Comparison of ENCODE assay signal across 12 cellular contexts in genomic region chr3:47113669-47114365, GRCh38. TPM values are rescaled to one million over a fixed set of nuclear protein-coding genes. Genes with fewer than 3 reads are reported as not detected.
DNase-seq lines count a peak whose midpoint lies in the region; ATAC-seq, FAIRE-seq and TF ChIP-seq lines count a peak whose summit lies in the region.
"Had no signal": no experiment of that assay in that cellular context is flagged by ENCODE, and none has a peak within 500 bp of the region (broad histone marks: within the 10 kb centered on the region; RNA-seq: fewer than 3 reads in every experiment).

No MANE protein-coding gene starts in this region.

- H3K4me1 ChIP-seq in ACC112 (ENCODE audit: control insufficient read depth, insufficient read depth, low read length, unreplicated experiment) (peaks cover 10% of the 10 kb centered on the region), heart left ventricle (peaks cover 0 to 17% (median 0%) of the 10 kb centered on the region in 12 donors)
- H3K4me1 ChIP-seq: BLaER1 had no signal

- no peak overlapping the region for H3K4me3 Mint-ChIP-seq in CD14-positive monocyte
- H3K4me3 Mint-ChIP-seq: activated CD4-positive, alpha-beta memory T cell treated with anti-CD3 and anti-CD28 coated beads, Interleukin-2, amount 10 ng/mL, durations not matched to agents 7 days and 5 days; brain had no signal

- H3K27ac ChIP-seq in ACC112 (ENCODE audit: low read depth, low read length) (peak overlapping the region; percentile 17; the same call in 1 of the 2 replicates), RWPE1 (peak overlapping the region; percentile 59; the same call in 1 of the 2 replicates), heart left ventricle (no peak overlapping the region)
- H3K27ac ChIP-seq: BLaER1 had no signal

- 91 to 95% (median 92%) methylated on average over 5 of the region's 5 CpGs for WGBS in heart left ventricle, 4 donors

- POLR2A ChIA-PET in RWPE1 (lab: Yijun Ruan, JAX; ENCODE audit: low non-redundant PET), result interaction anchor here (0.6 kb wide), 1 partner anchor 9 kb away, joined by 3 read pairs; no protein-coding TSS in a partner anchor

- no peaks in the 10 kb centered on the region for H3K9me3 Mint-ChIP-seq in CD14-positive monocyte
- H3K9me3 Mint-ChIP-seq: activated CD4-positive, alpha-beta memory T cell treated with anti-CD3 and anti-CD28 coated beads, Interleukin-2, amount 10 ng/mL, durations not matched to agents 7 days and 5 days; brain had no signal

- FAIRE-seq in frontal cortex (lab: Jason Lieb, UNC), result no peak

- H3K36me3 Mint-ChIP-seq in CD14-positive monocyte, result peaks cover 55 to 89% of the 10 kb centered on the region in 2 donors

- H3K4me3 ChIP-seq in ACC112 (ENCODE audit: low read depth, low read length), result no peak overlapping the region
- no peak overlapping the region for H3K4me3 ChIP-seq in HFF-Myc (replicated peaks; ENCODE audit: low read depth, low read length)
- no peak overlapping the region for H3K4me3 ChIP-seq in fibroblast of mammary gland (ENCODE audit: control insufficient read depth, low read depth, low read length)
- H3K4me3 ChIP-seq in heart left ventricle, result no peak overlapping the region
- H3K4me3 ChIP-seq: BLaER1 had no signal

- H2AFZ ChIP-seq in ACC112 (ENCODE audit: low read length, unreplicated experiment), result no peak overlapping the region

- H3K27me3 Mint-ChIP-seq in CD14-positive monocyte (ENCODE audit: low read depth in 3 of 3), result no peaks in the 10 kb centered on the region
- H3K27me3 Mint-ChIP-seq: activated CD4-positive, alpha-beta memory T cell treated with anti-CD3 and anti-CD28 coated beads, Interleukin-2, amount 10 ng/mL, durations not matched to agents 7 days and 5 days; brain had no signal

- H3K27ac Mint-ChIP-seq in CD14-positive monocyte, result peak overlapping the region in 2 of 7 donors; percentile 25 to 76
- H3K27ac Mint-ChIP-seq: activated CD4-positive, alpha-beta memory T cell treated with anti-CD3 and anti-CD28 coated beads, Interleukin-2, amount 10 ng/mL, durations not matched to agents 7 days and 5 days had no signal

- DNase-seq in HFF-Myc (ENCODE audit: extremely low read depth, low read depth) (peak; percentile 14), RWPE1 (ENCODE audit: low spot score) (peak; percentile 63), fibroblast of mammary gland (ENCODE audit: low read depth) (peak; percentile 62), CD14-positive monocyte (ENCODE audit: low spot score) (no peak), heart left ventricle (no peak), frontal cortex (ENCODE audit: low spot score in 2 of 2) (no peak), HUDEP-2 (lab: John Stamatoyannopoulos, UW; ENCODE audit: unreplicated experiment in 76 of 76) (no peak)
- DNase-seq: activated CD4-positive, alpha-beta memory T cell treated with anti-CD3 and anti-CD28 coated beads, Interleukin-2, amount 10 ng/mL, durations not matched to agents 7 days and 5 days had no signal

- peaks cover 3% of the 10 kb centered on the region for H3K79me2 ChIP-seq in ACC112 (ENCODE audit: control insufficient read depth, insufficient read depth, low read length, unreplicated experiment)

- no peak for ATAC-seq in heart left ventricle
- ATAC-seq: Panc1 had no signal

- CTCF ChIA-PET in RWPE1 (lab: Yijun Ruan, JAX), result interaction anchor here (0.6 kb wide), 1 partner anchor 245 kb away, joined by 5 read pairs; no protein-coding TSS in a partner anchor

- peaks cover 13% of the 10 kb centered on the region for H3K4me1 Mint-ChIP-seq in CD14-positive monocyte

- H3K36me3 ChIP-seq in ACC112 (ENCODE audit: insufficient read depth, low read length), result peaks cover 14% of the 10 kb centered on the region
- peaks cover 2 to 97% (median 75%) of the 10 kb centered on the region in 9 donors for H3K36me3 ChIP-seq in heart left ventricle

- H3K27me3 ChIP-seq in ACC112 (ENCODE audit: insufficient read depth, low read length) (no peaks in the 10 kb centered on the region), heart left ventricle (no peaks in the 10 kb centered on the region)
- H3K27me3 ChIP-seq: BLaER1 had no signal

- intact Hi-C loops in CD14-positive monocyte (cut with micrococcal nuclease) (no loop called here), heart left ventricle (cut with DNase I) (loop anchor here in 1 of 10 donors (10.0 kb wide), 1 partner anchor 51 kb away; the partner anchor contains the start of gene SETD2)

- TF ChIP-seq CTCF in HFF-Myc (IDR thresholded peaks at IDR 0.05; ENCODE audit: low read depth, low read length, missing control alignments), result no peak
- no peak for TF ChIP-seq CTCF in RWPE1 (conservative IDR thresholded peaks at IDR 0.05; ENCODE audit: low read depth)
- TF ChIP-seq CTCF in fibroblast of mammary gland (conservative IDR thresholded peaks at IDR 0.05; ENCODE audit: control insufficient read depth, insufficient read depth, low read depth, low read length), result no peak
- TF ChIP-seq CTCF in CD14-positive monocyte (IDR thresholded peaks at IDR 0.05), result no peak
- no peak for TF ChIP-seq CTCF in heart left ventricle (IDR thresholded peaks at IDR 0.05)

- H3K9me3 ChIP-seq in heart left ventricle, result no peaks in the 10 kb centered on the region
- H3K9me3 ChIP-seq: BLaER1 had no signal

- TF ChIP-seq POLR2A in heart left ventricle (IDR thresholded peaks at IDR 0.05), result no peak

RNA-seq across cellular contexts. Expression of gene SETD2, which starts 50.1 kb away (rescaled TPM):
- polyA plus RNA-seq in CD14-positive monocyte (1 to 10 TPM; 3.1 to 7.5 TPM), heart left ventricle (10 to 100 TPM in 1 of 2 donors, 1 to 10 TPM in 1; 9.0 to 14.9 TPM)
- total RNA-seq in heart left ventricle (10 to 100 TPM; 24.6 to 34.1 (median 31.7) TPM), frontal cortex (77.5 TPM)

Comparison
In these comparisons a context has a peak if more than half of its experiments do, and no peak if none do; other contexts are left out.
1. H3K27ac ChIP-seq: peak in ACC112 (single experiment) and RWPE1 (single experiment); none in heart left ventricle (0 of 12).
2. DNase-seq: peak in HFF-Myc (single experiment), RWPE1 (single experiment) and fibroblast of mammary gland (single experiment); none in CD14-positive monocyte (single experiment), heart left ventricle (0 of 5), frontal cortex (0 of 2) and HUDEP-2 (0 of 76).